Comparison of ENCODE assay signal across 28 cellular contexts in the genomic region with DNA sequence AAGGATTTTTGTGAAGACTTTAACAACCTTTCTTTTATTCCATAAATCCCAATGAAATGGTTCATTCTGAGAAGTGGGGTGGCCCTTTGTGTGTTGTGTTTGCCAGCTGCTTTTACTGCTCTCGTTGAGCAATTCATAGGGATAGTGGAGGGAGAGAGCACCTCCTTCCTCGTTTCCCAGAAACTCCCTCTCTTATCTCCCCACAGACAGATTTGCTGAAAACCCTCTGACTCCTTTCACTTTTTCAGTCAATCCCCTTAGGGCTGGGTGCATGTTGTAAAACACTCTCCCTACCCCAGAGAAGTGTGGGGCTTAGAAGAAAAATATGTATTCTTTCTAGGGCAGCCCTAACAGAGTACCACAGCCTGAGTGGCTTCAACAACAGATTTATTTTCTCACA.
DNase-seq lines count a peak whose midpoint lies in the region; ATAC-seq, FAIRE-seq and TF ChIP-seq lines count a peak whose summit lies in the region.
"Had no signal": no experiment of that assay in that cellular context is flagged by ENCODE, and none has a peak within 500 bp of the region (broad histone marks: within the 10 kb centered on the region; RNA-seq: fewer than 3 reads in every experiment).

No MANE protein-coding gene starts in this region.

- no peak overlapping the region for H3K27ac ChIP-seq in heart left ventricle
- no peak overlapping the region for H3K27ac ChIP-seq in right cardiac atrium (ENCODE audit: low read length)
- no peak overlapping the region for H3K27ac ChIP-seq in OCI-LY7 (ENCODE audit: low read depth, low read length, poor library complexity, severe bottlenecking)
- H3K27ac ChIP-seq: BLaER1 had no signal

- ATAC-seq in Right ventricle myocardium superior (ENCODE audit: poor library complexity) (peak; percentile 59), left ventricle myocardium superior (peak; percentile 77), heart left ventricle (no peak), right cardiac atrium (peak; percentile 47 to 85), omental fat pad (ENCODE audit: low FRiP score) (peak; percentile 41)
- ATAC-seq: GM12878 had no signal

- POLR2A ChIA-PET in OCI-LY7 (lab: Charles Lee) = no interaction called here

- no peak for TF ChIP-seq CTCF in heart left ventricle (IDR thresholded peaks at IDR 0.05)
- no peak for TF ChIP-seq CTCF in omental fat pad (IDR thresholded peaks at IDR 0.05)
- no peak for TF ChIP-seq CTCF in OCI-LY7 (conservative IDR thresholded peaks at IDR 0.05; ENCODE audit: low read length)

- intact Hi-C loops in Right ventricle myocardium superior (cut with DNase I) = no loop called here
- intact Hi-C loops in cardiac septum (cut with DNase I) = no loop called here
- intact Hi-C loops in left ventricle myocardium superior (cut with micrococcal nuclease) = no loop called here
- intact Hi-C loops in heart left ventricle (cut with DNase I) = loop anchor here in 1 of 10 donors (10.0 kb wide), 1 partner anchor 51 kb away; no protein-coding TSS in a partner anchor
- intact Hi-C loops in right cardiac atrium (cut with DNase I) = no loop called here
- intact Hi-C loops in OCI-LY7 (cut with micrococcal nuclease; ENCODE audit: unreplicated experiment) = no loop called here

- H3K36me3 ChIP-seq in heart left ventricle (no peaks in the 10 kb centered on the region), OCI-LY7 (ENCODE audit: insufficient read depth, low read length) (no peaks in the 10 kb centered on the region)
- H3K36me3 ChIP-seq: BE2C, BLaER1 had no signal

- no peak for TF ChIP-seq POLR2A in heart left ventricle (IDR thresholded peaks at IDR 0.05)

- H3K4me1 ChIP-seq in heart left ventricle = no peaks in the 10 kb centered on the region
- H3K4me1 ChIP-seq in right cardiac atrium (ENCODE audit: control insufficient read depth, insufficient read depth, low read length) = no peaks in the 10 kb centered on the region
- H3K4me1 ChIP-seq in OCI-LY7 (ENCODE audit: insufficient read depth, low read length, poor library complexity, severe bottlenecking) = no peaks in the 10 kb centered on the region
- H3K4me1 ChIP-seq: BE2C, BLaER1 had no signal

- DNase-seq in Right ventricle myocardium superior = no peak
- DNase-seq in cardiac septum (ENCODE audit: low spot score) = no peak
- DNase-seq in left ventricle myocardium superior = no peak
- no peak for DNase-seq in heart left ventricle
- DNase-seq in right cardiac atrium = peak in 1 of 3 donors; percentile 37
- DNase-seq in omental fat pad (ENCODE audit: low spot score) = no peak
- no peak for DNase-seq in OCI-LY7 (ENCODE audit: low spot score)
- no peak for DNase-seq in RCC 7860 (ENCODE audit: low spot score)
- DNase-seq: 8988T; ACHN; C1 segment of cervical spinal cord; CD4-positive, alpha-beta memory T cell; CD4-positive, CD25-positive, alpha-beta regulatory T cell; CD8-positive, alpha-beta memory T cell; COR-L47; DMS 273 treated with DMSO at 0.1 percent for 48 hours; DMS153; DMS53; DMS79; DND-41; EL; GDM1 had no signal

- WGBS in heart left ventricle, 4 donors = 29 to 44% (median 37%) methylated on average over 2 of the region's 2 CpGs
- WGBS in right cardiac atrium = 27% methylated on average over 2 of the region's 2 CpGs

- BruUV-seq in OCI-LY7 (replicated peaks; lab: Mats Ljungman, UMichigan) = no TSS peak

- H3K4me3 ChIP-seq in heart left ventricle (no peak overlapping the region), right cardiac atrium (ENCODE audit: low read length) (no peak overlapping the region), OCI-LY7 (ENCODE audit: low read depth, low read length, poor library complexity, severe bottlenecking) (no peak overlapping the region)
- H3K4me3 ChIP-seq: BLaER1, GM12878 had no signal

- no peaks in the 10 kb centered on the region for H3K9me3 ChIP-seq in heart left ventricle
- H3K9me3 ChIP-seq in right cardiac atrium (ENCODE audit: control insufficient read depth, low read length) = no peaks in the 10 kb centered on the region
- H3K9me3 ChIP-seq in OCI-LY7 (ENCODE audit: low read length) = no peaks in the 10 kb centered on the region
- H3K9me3 ChIP-seq: BE2C, BLaER1 had no signal

- no peaks in the 10 kb centered on the region for H3K9me2 ChIP-seq in OCI-LY7 (ENCODE audit: insufficient read depth, low read length)

- H2AFZ ChIP-seq in OCI-LY7 (ENCODE audit: low read length) = no peak overlapping the region

- no peaks in the 10 kb centered on the region for H3K79me2 ChIP-seq in OCI-LY7 (ENCODE audit: insufficient read depth, low read depth, low read length)

- no peaks in the 10 kb centered on the region for H4K20me1 ChIP-seq in OCI-LY7 (ENCODE audit: insufficient read depth, low read length)
- H4K20me1 ChIP-seq: BLaER1 had no signal

- no peak for FAIRE-seq in RCC 7860 (lab: Jason Lieb, UNC)
- FAIRE-seq: A204.1, GM12878, GM12892, GM18507 had no signal

- CTCF ChIA-PET in OCI-LY7 (lab: Charles Lee; ENCODE audit: unreplicated experiment) = no interaction called here

- no peak overlapping the region for H3K4me2 ChIP-seq in OCI-LY7 (ENCODE audit: low read length)
- H3K4me2 ChIP-seq: BLaER1 had no signal

- peaks cover 0 to 4% (median 0%) of the 10 kb centered on the region in 9 donors for H3K27me3 ChIP-seq in heart left ventricle
- no peaks in the 10 kb centered on the region for H3K27me3 ChIP-seq in right cardiac atrium (ENCODE audit: control insufficient read depth, insufficient read depth)
- H3K27me3 ChIP-seq: BE2C, BLaER1 had no signal

Comparison
In these comparisons a context has a peak if more than half of its experiments do, and no peak if none do; other contexts are left out.
1. ATAC-seq: peak in Right ventricle myocardium superior (single experiment), left ventricle myocardium superior (single experiment), right cardiac atrium (2 of 2) and omental fat pad (single experiment); none in heart left ventricle (0 of 4).